8 cellular contexts compared by ENCODE assay signal in genomic region chr17:76385892-76386786, GRCh38. TPM values are rescaled to one million over a fixed set of nuclear protein-coding genes. Genes with fewer than 3 reads are reported as not detected.
DNase-seq lines count a peak whose midpoint lies in the region; ATAC-seq, FAIRE-seq and TF ChIP-seq lines count a peak whose summit lies in the region.

No MANE protein-coding gene starts in this region.

- POLR2A ChIA-PET in activated CD8-positive, alpha-beta T cell treated with anti-CD3 and anti-CD28 coated beads, Interleukin-2, amount 10 ng/mL, durations not matched to agents 7 days and 5 days (lab: Charles Lee) = interaction anchor here (0.8 to 2.8 kb wide), 5 partner anchors 10 to 115 kb away, joined by 3 to 24 read pairs (median 4); partner anchors contain the start of gene PRPSAP1

- H3K27ac Mint-ChIP-seq in activated CD8-positive, alpha-beta T cell treated with anti-CD3 and anti-CD28 coated beads, Interleukin-2, amount 10 ng/mL, durations not matched to agents 7 days and 5 days = no peak overlapping the region

- H3K27ac ChIP-seq in effector memory CD4-positive, alpha-beta T cell (ENCODE audit: insufficient read depth, low read length, poor library complexity, severe bottlenecking) = no peak overlapping the region

- H3K4me3 Mint-ChIP-seq in activated CD8-positive, alpha-beta T cell treated with anti-CD3 and anti-CD28 coated beads, Interleukin-2, amount 10 ng/mL, durations not matched to agents 7 days and 5 days = peak overlapping the region; percentile 69

- no peaks in the 10 kb centered on the region for H3K9me3 Mint-ChIP-seq in activated CD8-positive, alpha-beta T cell treated with anti-CD3 and anti-CD28 coated beads, Interleukin-2, amount 10 ng/mL, durations not matched to agents 7 days and 5 days (ENCODE audit: insufficient read depth)

- DNase-seq in AG09309 (ENCODE audit: low read depth) (no peak), H54 (ENCODE audit: insufficient read length, low spot score) (peak; percentile 91), NCI-H82 (lab: John Stamatoyannopoulos, UW) (peak; percentile 92), mucosa of descending colon (peak; percentile 83 to 92 (median 89))
- DNase-seq in activated CD8-positive, alpha-beta T cell treated with anti-CD3 and anti-CD28 coated beads, Interleukin-2, amount 10 ng/mL, durations not matched to agents 7 days and 5 days = peak; percentile 92
- peak; percentile 51 to 70 (median 56) for DNase-seq in effector memory CD4-positive, alpha-beta T cell
- DNase-seq in stimulated activated CD8-positive, alpha-beta memory T cell treated with anti-CD3 and anti-CD28 coated beads, Interleukin-7, amount 100 ng/mL, for 1 hour (ENCODE audit: low read depth in 2 of 2) = peak; percentile 69 to 71

- peaks cover 24% of the 10 kb centered on the region for H3K4me1 Mint-ChIP-seq in activated CD8-positive, alpha-beta T cell treated with anti-CD3 and anti-CD28 coated beads, Interleukin-2, amount 10 ng/mL, durations not matched to agents 7 days and 5 days (ENCODE audit: low read depth)

- H3K36me3 ChIP-seq in effector memory CD4-positive, alpha-beta T cell (ENCODE audit: control insufficient read depth, insufficient read depth, low read length) = peaks cover 11% of the 10 kb centered on the region
- H3K36me3 ChIP-seq in mucosa of descending colon (ENCODE audit: low read depth) = no peaks in the 10 kb centered on the region

- H3K4me1 ChIP-seq in effector memory CD4-positive, alpha-beta T cell (ENCODE audit: control insufficient read depth, insufficient read depth, low read length, poor library complexity, severe bottlenecking) = peaks cover 24% of the 10 kb centered on the region
- peaks cover 28% of the 10 kb centered on the region for H3K4me1 ChIP-seq in mucosa of descending colon (ENCODE audit: low read depth)

- intact Hi-C loops in mucosa of descending colon (cut with DNase I, micrococcal nuclease) = no loop called here

- no peak for FAIRE-seq in H54 (lab: Jason Lieb, UNC)

- H3K27me3 Mint-ChIP-seq in activated CD8-positive, alpha-beta T cell treated with anti-CD3 and anti-CD28 coated beads, Interleukin-2, amount 10 ng/mL, durations not matched to agents 7 days and 5 days (ENCODE audit: low read depth) = no peaks in the 10 kb centered on the region

- TF ChIP-seq CTCF in AG09309 (IDR thresholded peaks at IDR 0.05; ENCODE audit: control insufficient read depth, insufficient read depth, low read depth, low read length, missing control alignments) (peak; percentile 81), mucosa of descending colon (IDR thresholded peaks at IDR 0.05) (peak; percentile 73)

- TF ChIP-seq POLR2A in H54 (IDR thresholded peaks at IDR 0.05; ENCODE audit: low read depth, low read length) = no peak

- peaks cover 2% of the 10 kb centered on the region for H3K36me3 Mint-ChIP-seq in activated CD8-positive, alpha-beta T cell treated with anti-CD3 and anti-CD28 coated beads, Interleukin-2, amount 10 ng/mL, durations not matched to agents 7 days and 5 days (ENCODE audit: low read depth)

- no peaks in the 10 kb centered on the region for H3K9me3 ChIP-seq in effector memory CD4-positive, alpha-beta T cell (ENCODE audit: control insufficient read depth, low read length)
- no peaks in the 10 kb centered on the region for H3K9me3 ChIP-seq in mucosa of descending colon

- CTCF ChIA-PET in activated CD8-positive, alpha-beta T cell treated with anti-CD3 and anti-CD28 coated beads, Interleukin-2, amount 10 ng/mL, durations not matched to agents 7 days and 5 days (lab: Charles Lee) = interaction anchor here (0.6 to 10.3 kb wide), 24 partner anchors 9 to 798 kb away, joined by 3 to 124 read pairs (median 6); partner anchors contain the start of genes PRPSAP1 and RHBDF2

- H3K4me3 ChIP-seq in AG09309 (ENCODE audit: control insufficient read depth, low read depth, low read length) = peak overlapping the region; percentile 71
- H3K4me3 ChIP-seq in effector memory CD4-positive, alpha-beta T cell (ENCODE audit: insufficient read depth, low read depth, low read length, poor library complexity, severe bottlenecking) = peak overlapping the region; percentile 72
- no peak overlapping the region for H3K4me3 ChIP-seq in mucosa of descending colon

- H3K27me3 ChIP-seq in effector memory CD4-positive, alpha-beta T cell (replicated peaks; ENCODE audit: control insufficient read depth, insufficient read depth, low read length, poor library complexity, severe bottlenecking) = no peaks in the 10 kb centered on the region

- peak; percentile 29 for ATAC-seq in activated CD8-positive, alpha-beta T cell treated with anti-CD3 and anti-CD28 coated beads, Interleukin-2, amount 10 ng/mL, durations not matched to agents 7 days and 5 days
- ATAC-seq in mucosa of descending colon (peak; percentile 62), HG02970 (IDR thresholded peaks at IDR 0.05; ENCODE audit: low FRiP score, unreplicated experiment) (no peak)

RNA-seq across cellular contexts. Expression of gene SPHK1, which starts 1.7 kb away (rescaled TPM):
- 1 to 10 TPM; 3.8 to 4.7 TPM for total RNA-seq in activated CD8-positive, alpha-beta T cell treated with anti-CD3 and anti-CD28 coated beads, Interleukin-2, amount 10 ng/mL, durations not matched to agents 7 days and 5 days
- 1 to 10 TPM; 1.2 to 5.7 (median 3.3) TPM for total RNA-seq in mucosa of descending colon

RNA-seq across cellular contexts. Expression of gene PRPSAP1, which starts 32.4 kb away (rescaled TPM):
- total RNA-seq in activated CD8-positive, alpha-beta T cell treated with anti-CD3 and anti-CD28 coated beads, Interleukin-2, amount 10 ng/mL, durations not matched to agents 7 days and 5 days = 10 to 100 TPM; 64.2 to 74.1 TPM
- total RNA-seq in mucosa of descending colon = 10 to 100 TPM; 45.3 to 63.0 (median 61.4) TPM
